ENCODE assay signal across 9 cellular contexts in the genomic region with DNA sequence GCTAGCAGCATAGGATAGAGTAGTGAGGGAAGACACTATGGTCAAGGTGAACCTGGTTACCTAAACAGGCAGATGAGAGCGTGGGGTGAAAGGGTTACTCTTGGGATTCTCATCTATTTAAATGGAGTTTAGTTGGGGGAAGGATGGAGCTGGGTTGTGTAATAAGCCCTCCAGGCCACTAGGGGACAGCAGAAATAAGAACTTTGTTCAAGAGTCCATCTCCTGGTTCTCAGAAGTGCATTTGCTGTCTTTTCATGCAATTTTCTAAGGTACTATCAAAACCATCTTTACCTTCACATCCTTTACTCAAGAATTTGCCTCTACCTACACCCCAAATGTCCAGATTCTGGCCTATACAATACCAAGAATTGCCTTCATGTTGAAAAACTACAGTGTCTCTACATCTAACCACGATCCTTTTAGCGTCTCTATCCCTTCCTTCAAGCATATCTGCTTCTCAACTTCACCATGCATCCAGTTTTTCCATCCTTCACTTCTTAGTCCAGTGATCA. TPM values are rescaled to one million over a fixed set of nuclear protein-coding genes. Genes with fewer than 3 reads are reported as not detected.
A peak's percentile ranks its signal among the peaks of the same experiment; 100 is the strongest.
DNase-seq lines count a peak whose midpoint lies in the region; FAIRE-seq and TF ChIP-seq lines count a peak whose summit lies in the region.
"Had no signal": no experiment of that assay in that cellular context is flagged by ENCODE, and none has a peak within 500 bp of the region (broad histone marks: within the 10 kb centered on the region; RNA-seq: fewer than 3 reads in every experiment).

No MANE protein-coding gene starts in this region.

- no peaks in the 10 kb centered on the region for H3K27me3 ChIP-seq in BLaER1

- H3K4me1 ChIP-seq in BLaER1: peaks cover 70% of the 10 kb centered on the region

- DNase-seq in GM20000 (ENCODE audit: low spot score): peak; percentile 29
- no peak for DNase-seq in glutamatergic neuron
- no peak for DNase-seq in D721Med (ENCODE audit: insufficient read length, low spot score)
- DNase-seq in HPDE6-E6E7 (ENCODE audit: extremely low spot score): no peak
- no peak for DNase-seq in activated T-cell treated with anti-CD3 and anti-CD28 coated beads for 4 hours
- no peak for DNase-seq in dedifferentiated amniotic fluid mesenchymal stem cell (ENCODE audit: extremely low spot score)

- H4K20me1 ChIP-seq in BLaER1: no peaks in the 10 kb centered on the region

- H3K27ac ChIP-seq in BLaER1: peak overlapping the region; percentile 39

- peaks cover 58% of the 10 kb centered on the region for H3K4me1 Mint-ChIP-seq in T-helper 1 cell treated with Interleukin-12 subunit alpha and Interleukin-12 subunit beta and Interleukin-4 antibody, amounts not matched to agents 30 μg/mL and 1 μg/mL, for 36 hours (ENCODE audit: low read depth)
- no peaks in the 10 kb centered on the region for H3K4me1 Mint-ChIP-seq in glutamatergic neuron (ENCODE audit: low read depth, unreplicated experiment)

- no peak overlapping the region for H3K4me3 ChIP-seq in BLaER1

- H3K36me3 Mint-ChIP-seq in T-helper 1 cell treated with Interleukin-12 subunit alpha and Interleukin-12 subunit beta and Interleukin-4 antibody, amounts not matched to agents 30 μg/mL and 1 μg/mL, for 36 hours (ENCODE audit: low read depth): peaks cover 66% of the 10 kb centered on the region
- H3K36me3 Mint-ChIP-seq in glutamatergic neuron (ENCODE audit: unreplicated experiment): no peaks in the 10 kb centered on the region

- peak; percentile 66 for TF ChIP-seq CTCF in GM20000 (IDR thresholded peaks at IDR 0.05; ENCODE audit: extremely low read depth, missing control alignments)
- TF ChIP-seq CTCF in glutamatergic neuron (IDR thresholded peaks at IDR 0.05; ENCODE audit: partially characterized antibody, unreplicated experiment): peak; percentile 65
- TF ChIP-seq CTCF in D721Med (IDR thresholded peaks at IDR 0.05; ENCODE audit: insufficient read depth, missing control alignments): no peak

- no peak for FAIRE-seq in D721Med (lab: Jason Lieb, UNC)
- FAIRE-seq: colon had no signal

- peaks cover 7% of the 10 kb centered on the region for H3K9me3 Mint-ChIP-seq in T-helper 1 cell treated with Interleukin-12 subunit alpha and Interleukin-12 subunit beta and Interleukin-4 antibody, amounts not matched to agents 30 μg/mL and 1 μg/mL, for 36 hours
- peaks cover 4% of the 10 kb centered on the region for H3K9me3 Mint-ChIP-seq in glutamatergic neuron (ENCODE audit: unreplicated experiment)

- peak overlapping the region; percentile 11 for H3K4me2 ChIP-seq in BLaER1

- no peaks in the 10 kb centered on the region for H3K27me3 Mint-ChIP-seq in T-helper 1 cell treated with Interleukin-12 subunit alpha and Interleukin-12 subunit beta and Interleukin-4 antibody, amounts not matched to agents 30 μg/mL and 1 μg/mL, for 36 hours (ENCODE audit: low read depth)
- no peaks in the 10 kb centered on the region for H3K27me3 Mint-ChIP-seq in glutamatergic neuron (ENCODE audit: unreplicated experiment)

- H3K4me3 Mint-ChIP-seq in T-helper 1 cell treated with Interleukin-12 subunit alpha and Interleukin-12 subunit beta and Interleukin-4 antibody, amounts not matched to agents 30 μg/mL and 1 μg/mL, for 36 hours: peak overlapping the region; percentile 6
- no peak overlapping the region for H3K4me3 Mint-ChIP-seq in glutamatergic neuron (ENCODE audit: unreplicated experiment)

- H3K36me3 ChIP-seq in BLaER1: peaks cover 97% of the 10 kb centered on the region

- H3K9me3 ChIP-seq in BLaER1: peaks cover 16% of the 10 kb centered on the region; the same call in 1 of the 2 replicates

- H3K27ac Mint-ChIP-seq in T-helper 1 cell treated with Interleukin-12 subunit alpha and Interleukin-12 subunit beta and Interleukin-4 antibody, amounts not matched to agents 30 μg/mL and 1 μg/mL, for 36 hours: peak overlapping the region; percentile 74
- no peak overlapping the region for H3K27ac Mint-ChIP-seq in glutamatergic neuron (ENCODE audit: unreplicated experiment)

- H3K9ac ChIP-seq in BLaER1: no peak overlapping the region

RNA-seq across cellular contexts. Expression of a gene that starts 28.0 kb away (rescaled TPM):
- total RNA-seq in glutamatergic neuron (ENCODE audit: unreplicated experiment): not detected

RNA-seq across cellular contexts. Expression of a gene that starts 39.5 kb away (rescaled TPM):
- not detected for total RNA-seq in glutamatergic neuron (ENCODE audit: unreplicated experiment)
